9 cellular contexts compared by ENCODE assay signal in the genomic region with DNA sequence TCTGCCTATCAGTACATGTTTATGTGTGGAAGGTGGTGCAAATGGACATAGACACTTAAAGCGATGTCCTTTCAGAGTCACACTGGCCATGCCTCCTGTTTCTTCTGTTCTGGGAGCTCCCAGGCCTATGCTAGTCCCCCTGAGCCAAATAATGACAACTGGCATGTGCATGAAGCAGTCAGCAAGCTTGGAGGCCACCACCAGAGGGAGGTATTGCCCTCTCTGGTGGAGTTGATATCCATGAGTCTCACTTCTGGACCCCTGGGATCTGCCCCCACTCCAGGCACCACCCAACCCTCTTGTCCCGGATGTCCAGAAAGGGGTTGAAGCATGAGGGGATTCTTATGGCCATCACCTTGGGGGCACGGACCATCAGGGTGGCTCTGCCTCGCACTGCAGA.
A peak's percentile ranks its signal among the peaks of the same experiment; 100 is the strongest.
DNase-seq lines count a peak whose midpoint lies in the region; ATAC-seq, FAIRE-seq and TF ChIP-seq lines count a peak whose summit lies in the region.
"Had no signal": no experiment of that assay in that cellular context is flagged by ENCODE, and none has a peak within 500 bp of the region (broad histone marks: within the 10 kb centered on the region; RNA-seq: fewer than 3 reads in every experiment).

No MANE protein-coding gene starts in this region.

- no peak overlapping the region for H3K27ac Mint-ChIP-seq in activated naive CD8-positive, alpha-beta T cell treated with anti-CD3 and anti-CD28 coated beads for 36 hours

- H3K27ac ChIP-seq in A549: no peak overlapping the region

- CTCF ChIA-PET in A549 (lab: Yijun Ruan, JAX): interaction anchor here (1.0 to 1.4 kb wide), 2 partner anchors 90 to 168 kb away, joined by 3 read pairs; no protein-coding TSS in a partner anchor

- H3K9me3 ChIP-seq in A549: no peaks in the 10 kb centered on the region
- H3K9me3 ChIP-seq: HAP-1 had no signal

- TF ChIP-seq CTCF in A549 (IDR thresholded peaks at IDR 0.05) (peak; percentile 25; the same call in 1 of the 3 replicates), LNCAP (IDR thresholded peaks at IDR 0.05) (peak; percentile 59)

- WGBS in A549 (ENCODE audit: missing lambda C conversion rate): 93% methylated on average over 4 of the region's 4 CpGs

- FAIRE-seq in A549 (lab: Jason Lieb, UNC): no peak

- no peak overlapping the region for H3K4me3 Mint-ChIP-seq in activated naive CD8-positive, alpha-beta T cell treated with anti-CD3 and anti-CD28 coated beads for 36 hours

- TF ChIP-seq EP300 in A549 (IDR thresholded peaks at IDR 0.05): no peak

- TF ChIP-seq POLR2A in A549 (IDR thresholded peaks at IDR 0.05; ENCODE audit: low read length): no peak

- POLR2A ChIA-PET in A549 (lab: Yijun Ruan, JAX): no interaction called here

- DNase-seq in A549 (ENCODE audit: low read depth in 1 of 2, low spot score in 1 of 2): peak; percentile 13 to 50
- peak; percentile 53 for DNase-seq in GM03348 (ENCODE audit: low spot score)
- peak; percentile 16 for DNase-seq in activated naive CD8-positive, alpha-beta T cell treated with anti-CD3 and anti-CD28 coated beads for 36 hours
- DNase-seq in iris pigment epithelial cell (ENCODE audit: low read depth): peak; percentile 21
- DNase-seq in NCI-H2196 treated with DMSO at 0.1 percent for 48 hours (lab: John Stamatoyannopoulos, UW; ENCODE audit: unreplicated experiment): no peak
- DNase-seq in DMS79 (lab: John Stamatoyannopoulos, UW): no peak
- DNase-seq in effector CD8-positive, alpha-beta T cell (lab: John Stamatoyannopoulos, UW): no peak

- H3K4me1 ChIP-seq in A549: no peaks in the 10 kb centered on the region

- H3K27me3 Mint-ChIP-seq in activated naive CD8-positive, alpha-beta T cell treated with anti-CD3 and anti-CD28 coated beads for 36 hours: no peaks in the 10 kb centered on the region

- TF ChIP-seq RAD21 in A549 (conservative IDR thresholded peaks at IDR 0.05 in 1 of 2, IDR thresholded peaks at IDR 0.05 in 1 of 2): peak; percentile 40 to 60; a peak in 3 of 5 replicates

- no peak overlapping the region for H3K4me2 ChIP-seq in A549

- peaks cover 6% of the 10 kb centered on the region for H3K36me3 Mint-ChIP-seq in activated naive CD8-positive, alpha-beta T cell treated with anti-CD3 and anti-CD28 coated beads for 36 hours

- no peaks in the 10 kb centered on the region for H3K9me3 Mint-ChIP-seq in activated naive CD8-positive, alpha-beta T cell treated with anti-CD3 and anti-CD28 coated beads for 36 hours

- no peak overlapping the region for H3K4me3 ChIP-seq in A549
- H3K4me3 ChIP-seq: HAP-1 had no signal

- ATAC-seq in A549: peak in 1 of 2 experiments; percentile 75; a peak in 3 of 6 replicates

- H3K4me1 Mint-ChIP-seq in activated naive CD8-positive, alpha-beta T cell treated with anti-CD3 and anti-CD28 coated beads for 36 hours: no peaks in the 10 kb centered on the region

TF ChIP-seq in A549, 52 proteins besides CTCF, POLR2A, EP300 and RAD21:
- TF ChIP-seq MAZ (IDR thresholded peaks at IDR 0.05; ENCODE audit: borderline replicate concordance, low read depth, low read length): no peak
- no peak for TF ChIP-seq CEBPB (IDR thresholded peaks at IDR 0.05)
- TF ChIP-seq SMC3 (IDR thresholded peaks at IDR 0.05): peak; percentile 33; the same call in 1 of the 3 replicates

Comparison
In these comparisons a context has a peak if more than half of its experiments do, and no peak if none do; other contexts are left out.
1. DNase-seq: peak in A549 (2 of 2), GM03348 (single experiment), activated naive CD8-positive, alpha-beta T cell treated with anti-CD3 and anti-CD28 coated beads for 36 hours (single experiment) and iris pigment epithelial cell (single experiment); none in NCI-H2196 treated with DMSO at 0.1 percent for 48 hours (single experiment), DMS79 (single experiment) and effector CD8-positive, alpha-beta T cell (single experiment).